Comparison of ENCODE assay signal across 27 cellular contexts in genomic region chr3:122626515-122627180, GRCh38. TPM values are rescaled to one million over a fixed set of nuclear protein-coding genes. Genes with fewer than 3 reads are reported as not detected.
"Had no signal": no experiment of that assay in that cellular context is flagged by ENCODE, and none has a peak within 500 bp of the region (broad histone marks: within the 10 kb centered on the region; RNA-seq: fewer than 3 reads in every experiment).

No MANE protein-coding gene starts in this region.

- ATAC-seq: effector memory CD8-positive, alpha-beta T cell; heart right ventricle; left cardiac atrium; left lung; naive thymus-derived CD8-positive, alpha-beta T cell; sciatic nerve; stimulated activated effector memory CD8-positive, alpha-beta T cell treated with anti-CD3 and anti-CD28 coated beads, Interleukin-12 subunit alpha, Interleukin-12 subunit beta, amount 100 ng/mL, for 72 hours had no signal

- H3K27ac ChIP-seq: coronary artery, esophagus squamous epithelium, heart right ventricle, left lung, prostate gland, right atrium auricular region, thyroid gland had no signal

- H3K4me1 Mint-ChIP-seq: nephron progenitor cell had no signal

- H3K27me3 Mint-ChIP-seq: effector memory CD8-positive, alpha-beta T cell; naive thymus-derived CD8-positive, alpha-beta T cell; stimulated activated naive CD8-positive, alpha-beta T cell treated with anti-CD3 and anti-CD28 coated beads, Interleukin-15, Interleukin-2, amounts not matched to agents 100 ng/mL and 50 ng/mL, for 24 hours had no signal

- H3K27ac Mint-ChIP-seq: nephron progenitor cell; stimulated activated effector memory CD8-positive, alpha-beta T cell treated with anti-CD3 and anti-CD28 coated beads, Interleukin-12 subunit alpha, Interleukin-12 subunit beta, amount 100 ng/mL, for 72 hours; stimulated activated naive CD8-positive, alpha-beta T cell treated with anti-CD3 and anti-CD28 coated beads, Interleukin-15, Interleukin-2, amounts not matched to agents 100 ng/mL and 50 ng/mL, for 24 hours had no signal

- FAIRE-seq: endometrium, islet of Langerhans had no signal

- H3K4me3 Mint-ChIP-seq: effector memory CD8-positive, alpha-beta T cell; naive thymus-derived CD8-positive, alpha-beta T cell; nephron progenitor cell; stimulated activated effector memory CD8-positive, alpha-beta T cell treated with anti-CD3 and anti-CD28 coated beads, Interleukin-12 subunit alpha, Interleukin-12 subunit beta, amount 100 ng/mL, for 72 hours; stimulated activated naive CD8-positive, alpha-beta T cell treated with anti-CD3 and anti-CD28 coated beads, Interleukin-15, Interleukin-2, amounts not matched to agents 100 ng/mL and 50 ng/mL, for 24 hours had no signal

- H3K9me3 Mint-ChIP-seq: effector memory CD8-positive, alpha-beta T cell; naive thymus-derived CD8-positive, alpha-beta T cell; stimulated activated effector memory CD8-positive, alpha-beta T cell treated with anti-CD3 and anti-CD28 coated beads, Interleukin-12 subunit alpha, Interleukin-12 subunit beta, amount 100 ng/mL, for 72 hours; stimulated activated naive CD8-positive, alpha-beta T cell treated with anti-CD3 and anti-CD28 coated beads, Interleukin-15, Interleukin-2, amounts not matched to agents 100 ng/mL and 50 ng/mL, for 24 hours had no signal

- DNase-seq: dermis blood vessel endothelial cell; effector memory CD8-positive, alpha-beta T cell; esophagus squamous epithelium; foreskin melanocyte; glutamatergic neuron; heart right ventricle; hippocampal formation; left cardiac atrium; left lung; mesendoderm; midbrain; naive thymus-derived CD8-positive, alpha-beta T cell; nephron progenitor cell; nucleus accumbens; stimulated activated CD4-positive, alpha-beta T cell treated with anti-CD3 and anti-CD28 coated beads, Interleukin-2, amount 100 ng/mL, for 24 hours; stimulated activated CD4-positive, alpha-beta T cell treated with anti-CD3 and anti-CD28 coated beads, Interleukin-4, amount 100 ng/mL, for 24 hours; thyroid gland; trophoblast cell had no signal

RNA-seq across cellular contexts. Expression of gene PARP15, which starts 49.2 kb away (rescaled TPM):
- total RNA-seq: kidney epithelial cell had no signal
